ENCODE assay signal across 37 cellular contexts in genomic region chr2:78202366-78202765, GRCh38.
"Had no signal": no experiment of that assay in that cellular context is flagged by ENCODE, and none has a peak within 500 bp of the region (broad histone marks: within the 10 kb centered on the region; RNA-seq: fewer than 3 reads in every experiment).

No MANE protein-coding gene starts in this region.

- H3K9me3 ChIP-seq: adrenal gland, body of pancreas, breast epithelium had no signal

- DNase-seq: activated B cell treated with CpG ODN at 0.5 μM for 24 hours; activated CD4-positive, alpha-beta memory T cell treated with anti-CD3 and anti-CD28 coated beads for 36 hours; activated CD4-positive, alpha-beta T cell treated with anti-CD3 and anti-CD28 coated beads for 4 hours; activated CD4-positive, alpha-beta T cell treated with anti-CD3 and anti-CD28 coated beads, Interleukin-2, amount 10 ng/mL, durations not matched to agents 24 days and 14 days; activated CD4-positive, alpha-beta T cell treated with anti-CD3 and anti-CD28 coated beads, Interleukin-2, amount 50 U/mL, for 1 hour; activated CD4-positive, alpha-beta T cell treated with anti-CD3 and anti-CD28 coated beads, Interleukin-2, amount 50 U/mL, for 4 hours; activated CD4-positive, CD25-positive, alpha-beta regulatory T cell treated with anti-CD3 and anti-CD28 coated beads, Interleukin-2, amount 50 U/mL, for 72 hours; activated CD8-positive, alpha-beta memory T cell treated with anti-CD3 and anti-CD28 coated beads, Interleukin-2, amount 50 U/mL, for 4 hours; activated CD8-positive, alpha-beta T cell treated with anti-CD3 and anti-CD28 coated beads for 36 hours; activated effector memory CD4-positive, alpha-beta T cell treated with anti-CD3 and anti-CD28 coated beads, Interleukin-2, amount 50 U/mL, for 16 hours; activated gamma-delta T cell treated with Interleukin-2 at 50 U/mL for 16 hours; activated naive CD4-positive, alpha-beta T cell; activated naive CD4-positive, alpha-beta T cell treated with anti-CD3 and anti-CD28 coated beads for 36 hours; activated naive CD4-positive, alpha-beta T cell treated with anti-CD3 and anti-CD28 coated beads, Interleukin-2, amount 50 U/mL, for 16 hours; activated naive CD8-positive, alpha-beta T cell treated with anti-CD3 and anti-CD28 coated beads for 36 hours; activated T-cell treated with anti-CD3 and anti-CD28 coated beads for 4 hours; activated T-cell treated with anti-CD3 and anti-CD28 coated beads, Interleukin-2, amount 50 U/mL, for 1 hour; activated T-cell treated with anti-CD3 and anti-CD28 coated beads, Interleukin-2, amount 50 U/mL, for 4 hours; activated T-cell treated with anti-CD3 and anti-CD28 coated beads, Interleukin-2, amount 50 U/mL, for 72 hours; adrenal gland; amniotic stem cell; aorta; body of pancreas; brain microvascular endothelial cell; central memory CD4-positive, alpha-beta T cell; T-helper 1 cell; T-helper 2 cell; T-helper 9 cell had no signal

- H3K36me3 ChIP-seq: adrenal gland, brain microvascular endothelial cell, breast epithelium had no signal

- H3K4me1 Mint-ChIP-seq: activated B cell treated with CpG ODN at 0.5 μM for 24 hours; activated CD4-positive, alpha-beta T cell treated with anti-CD3 and anti-CD28 coated beads, Interleukin-2, amount 10 ng/mL, durations not matched to agents 24 days and 14 days; activated naive CD8-positive, alpha-beta T cell treated with anti-CD3 and anti-CD28 coated beads for 36 hours; activated T-helper 17 cell treated with anti-CD3 and anti-CD28 coated beads, Interleukin-2, amount 50 U/mL, for 72 hours had no signal

- H3K4me3 ChIP-seq: adrenal gland, body of pancreas, breast epithelium had no signal

- H3K27ac Mint-ChIP-seq: activated B cell treated with CpG ODN at 0.5 μM for 24 hours; activated CD4-positive, alpha-beta memory T cell treated with anti-CD3 and anti-CD28 coated beads for 36 hours; activated CD4-positive, alpha-beta T cell treated with anti-CD3 and anti-CD28 coated beads, Interleukin-2, amount 10 ng/mL, durations not matched to agents 24 days and 14 days; activated CD8-positive, alpha-beta T cell treated with anti-CD3 and anti-CD28 coated beads for 36 hours; activated naive CD4-positive, alpha-beta T cell treated with anti-CD3 and anti-CD28 coated beads for 36 hours; activated naive CD4-positive, alpha-beta T cell treated with anti-CD3 and anti-CD28 coated beads, Interleukin-2, amount 50 U/mL, for 72 hours; activated naive CD8-positive, alpha-beta T cell treated with anti-CD3 and anti-CD28 coated beads for 36 hours; activated T-cell treated with anti-CD3 and anti-CD28 coated beads, Interleukin-2, amount 50 U/mL, for 72 hours; activated T-helper 1 cell treated with anti-CD3 and anti-CD28 coated beads, Interleukin-12 subunit alpha, Interleukin-12 subunit beta, Interleukin-2, Interleukin-4 antibody, amounts not matched to agents 30 ng/mL and 10 ng/mL and 1 ng/mL, durations not matched to agents 14 hours and 24 hours and 36 hours; activated T-helper 17 cell treated with anti-CD3 and anti-CD28 coated beads, Interleukin-2, amount 50 U/mL, for 72 hours; T-helper 1 cell treated with Interleukin-12 subunit alpha and Interleukin-12 subunit beta and Interleukin-4 antibody, amounts not matched to agents 30 μg/mL and 1 μg/mL, for 36 hours; T-helper 2 cell treated with Interferon-gamma antibody and Interleukin-4, amounts not matched to agents 5 μg/mL and 100 μg/mL, for 36 hours had no signal

- H3K4me3 Mint-ChIP-seq: activated B cell treated with CpG ODN at 0.5 μM for 24 hours; activated CD4-positive, alpha-beta memory T cell treated with anti-CD3 and anti-CD28 coated beads for 36 hours; activated CD4-positive, alpha-beta T cell treated with anti-CD3 and anti-CD28 coated beads, Interleukin-2, amount 10 ng/mL, durations not matched to agents 24 days and 14 days; activated CD8-positive, alpha-beta T cell treated with anti-CD3 and anti-CD28 coated beads for 36 hours; activated naive CD4-positive, alpha-beta T cell treated with anti-CD3 and anti-CD28 coated beads for 36 hours; activated naive CD8-positive, alpha-beta T cell treated with anti-CD3 and anti-CD28 coated beads for 36 hours; activated T-cell treated with anti-CD3 and anti-CD28 coated beads, Interleukin-2, amount 50 U/mL, for 4 hours; activated T-cell treated with anti-CD3 and anti-CD28 coated beads, Interleukin-2, amount 50 U/mL, for 72 hours; activated T-helper 1 cell treated with anti-CD3 and anti-CD28 coated beads, Interleukin-12 subunit alpha, Interleukin-12 subunit beta, Interleukin-2, Interleukin-4 antibody, amounts not matched to agents 30 ng/mL and 10 ng/mL and 1 ng/mL, durations not matched to agents 14 hours and 24 hours and 36 hours; activated T-helper 17 cell treated with anti-CD3 and anti-CD28 coated beads, Interleukin-2, amount 50 U/mL, for 72 hours; T-helper 1 cell treated with Interleukin-12 subunit alpha and Interleukin-12 subunit beta and Interleukin-4 antibody, amounts not matched to agents 30 μg/mL and 1 μg/mL, for 36 hours; T-helper 2 cell treated with Interferon-gamma antibody and Interleukin-4, amounts not matched to agents 5 μg/mL and 100 μg/mL, for 36 hours had no signal

- H3K4me1 ChIP-seq: adrenal gland, body of pancreas, breast epithelium had no signal

- H3K36me3 Mint-ChIP-seq: activated CD4-positive, alpha-beta memory T cell treated with anti-CD3 and anti-CD28 coated beads for 36 hours; activated naive CD8-positive, alpha-beta T cell treated with anti-CD3 and anti-CD28 coated beads for 36 hours had no signal

- ATAC-seq: activated CD8-positive, alpha-beta T cell treated with anti-CD3 and anti-CD28 coated beads for 36 hours; activated naive CD4-positive, alpha-beta T cell treated with anti-CD3 and anti-CD28 coated beads, Interleukin-2, amount 50 U/mL, for 72 hours; activated T-cell treated with anti-CD3 and anti-CD28 coated beads, Interleukin-2, amount 50 U/mL, for 4 hours; activated T-cell treated with anti-CD3 and anti-CD28 coated beads, Interleukin-2, amount 50 U/mL, for 72 hours; activated T-helper 17 cell treated with anti-CD3 and anti-CD28 coated beads, Interleukin-2, amount 50 U/mL, for 72 hours; body of pancreas had no signal

- H3K27me3 ChIP-seq: adrenal gland, body of pancreas, brain microvascular endothelial cell, breast epithelium had no signal

- H3K27ac ChIP-seq: adrenal gland, body of pancreas, brain microvascular endothelial cell, breast epithelium, VCaP had no signal

- FAIRE-seq: astrocyte, TTC549 had no signal

- H3K27me3 Mint-ChIP-seq: activated B cell treated with CpG ODN at 0.5 μM for 24 hours; activated CD4-positive, alpha-beta memory T cell treated with anti-CD3 and anti-CD28 coated beads for 36 hours; activated CD4-positive, alpha-beta T cell treated with anti-CD3 and anti-CD28 coated beads, Interleukin-2, amount 10 ng/mL, durations not matched to agents 24 days and 14 days; activated CD8-positive, alpha-beta T cell treated with anti-CD3 and anti-CD28 coated beads for 36 hours; activated naive CD8-positive, alpha-beta T cell treated with anti-CD3 and anti-CD28 coated beads for 36 hours; activated T-helper 17 cell treated with anti-CD3 and anti-CD28 coated beads, Interleukin-2, amount 50 U/mL, for 72 hours had no signal
